ENCODE assay signal across 9 cellular contexts in genomic region chr11:15852179-15852578, GRCh38.
DNase-seq lines count a peak whose midpoint lies in the region; ATAC-seq and TF ChIP-seq lines count a peak whose summit lies in the region.
"Had no signal": no experiment of that assay in that cellular context is flagged by ENCODE, and none has a peak within 500 bp of the region (broad histone marks: within the 10 kb centered on the region; RNA-seq: fewer than 3 reads in every experiment).

No MANE protein-coding gene starts in this region.

- H3K4me3 ChIP-seq in RWPE2 (ENCODE audit: severe bottlenecking): no peak overlapping the region

- H3K27ac ChIP-seq in RWPE2 (ENCODE audit: poor library complexity, severe bottlenecking): no peak overlapping the region

- peaks cover 1% of the 10 kb centered on the region for H3K4me1 Mint-ChIP-seq in glutamatergic neuron (ENCODE audit: low read depth, unreplicated experiment)

- no peaks in the 10 kb centered on the region for H3K9me3 Mint-ChIP-seq in glutamatergic neuron (ENCODE audit: unreplicated experiment)

- peaks cover 1% of the 10 kb centered on the region for H3K27me3 Mint-ChIP-seq in glutamatergic neuron (ENCODE audit: unreplicated experiment)

- peak; percentile 42 for TF ChIP-seq CTCF in RWPE2 (IDR thresholded peaks at IDR 0.05; ENCODE audit: poor library complexity, severe bottlenecking)
- TF ChIP-seq CTCF in glutamatergic neuron (IDR thresholded peaks at IDR 0.05; ENCODE audit: partially characterized antibody, unreplicated experiment): peak; percentile 63

- no peaks in the 10 kb centered on the region for H3K4me1 ChIP-seq in RWPE2 (ENCODE audit: insufficient read depth, poor library complexity, severe bottlenecking)

- no peaks in the 10 kb centered on the region for H3K27me3 ChIP-seq in RWPE2 (ENCODE audit: insufficient read depth, poor library complexity, severe bottlenecking)

- H3K36me3 ChIP-seq in RWPE2 (ENCODE audit: low read depth): no peaks in the 10 kb centered on the region

- DNase-seq in Right ventricle myocardium superior (no peak), cardiac septum (ENCODE audit: low spot score) (no peak), RWPE2 (ENCODE audit: low spot score) (no peak), glutamatergic neuron (peak; percentile 40), SHP77 (lab: John Stamatoyannopoulos, UW) (no peak), NCI-H1436 (lab: John Stamatoyannopoulos, UW) (no peak)
- DNase-seq: activated gamma-delta T cell treated with Interleukin-2 at 50 U/mL for 16 hours had no signal

- intact Hi-C loops in Right ventricle myocardium superior (cut with DNase I): no loop called here
- intact Hi-C loops in cardiac septum (cut with DNase I): no loop called here

- no peak overlapping the region for H3K4me3 Mint-ChIP-seq in glutamatergic neuron (ENCODE audit: unreplicated experiment)

- no peak overlapping the region for H3K27ac Mint-ChIP-seq in glutamatergic neuron (ENCODE audit: unreplicated experiment)

- ATAC-seq in Right ventricle myocardium superior (ENCODE audit: poor library complexity) (peak; percentile 62), RWPE2 (ENCODE audit: low read depth) (no peak), HG02763 (IDR thresholded peaks at IDR 0.05; ENCODE audit: unreplicated experiment) (no peak), GM21515 (IDR thresholded peaks at IDR 0.05; ENCODE audit: unreplicated experiment) (no peak)

- no peaks in the 10 kb centered on the region for H3K9me3 ChIP-seq in RWPE2 (ENCODE audit: severe bottlenecking)

- H3K36me3 Mint-ChIP-seq in glutamatergic neuron (ENCODE audit: unreplicated experiment): no peaks in the 10 kb centered on the region
